Comparison of ENCODE assay signal across 10 cellular contexts in the genomic region with DNA sequence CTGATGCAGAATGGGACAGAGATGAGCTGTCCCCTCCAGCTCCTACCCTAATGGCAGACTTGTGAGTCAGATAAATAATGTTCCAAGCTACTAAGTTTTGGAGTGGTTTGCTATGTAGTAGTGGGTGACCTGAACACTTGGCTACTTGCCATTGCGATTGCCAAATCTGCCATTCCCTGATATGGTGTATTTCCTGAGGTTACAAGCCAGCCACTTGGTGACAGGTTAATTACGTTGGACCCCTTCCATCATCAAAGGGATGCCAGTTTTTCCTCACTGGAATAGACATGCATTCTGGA. TPM values are rescaled to one million over a fixed set of nuclear protein-coding genes. Genes with fewer than 3 reads are reported as not detected.
A peak's percentile ranks its signal among the peaks of the same experiment; 100 is the strongest.
DNase-seq lines count a peak whose midpoint lies in the region; ATAC-seq and TF ChIP-seq lines count a peak whose summit lies in the region.
"Had no signal": no experiment of that assay in that cellular context is flagged by ENCODE, and none has a peak within 500 bp of the region (broad histone marks: within the 10 kb centered on the region; RNA-seq: fewer than 3 reads in every experiment).

No MANE protein-coding gene starts in this region.

- no peaks in the 10 kb centered on the region for H3K9me3 ChIP-seq in right lobe of liver
- H3K9me3 ChIP-seq: gastrocnemius medialis, ovary had no signal

- peak overlapping the region in 1 of 3 donors; percentile 63 for H3K27ac ChIP-seq in right lobe of liver
- H3K27ac ChIP-seq: gastrocnemius medialis, ovary had no signal

- DNase-seq in AG08396 (ENCODE audit: low spot score) (peak; percentile 66), LHCN-M2 (ENCODE audit: low read depth) (peak; percentile 77), cardiac fibroblast (ENCODE audit: low read depth in 2 of 2) (peak; percentile 72 to 94), right lobe of liver (peak in 2 of 3 donors; percentile 73 to 86), putamen (ENCODE audit: low spot score) (no peak)
- DNase-seq: gastrocnemius medialis had no signal

- H3K4me3 ChIP-seq in cardiac fibroblast (replicated peaks in 1 of 2; ENCODE audit: low read depth in 2 of 2, low read length in 2 of 2) (no peak overlapping the region), right lobe of liver (no peak overlapping the region)
- H3K4me3 ChIP-seq: gastrocnemius medialis, ovary had no signal

- TF ChIP-seq POLR2A in right lobe of liver (IDR thresholded peaks at IDR 0.05), result no peak

- peak; percentile 81 to 83 (median 82) for ATAC-seq in right lobe of liver
- no peak for ATAC-seq in HG02759 (IDR thresholded peaks at IDR 0.05; ENCODE audit: unreplicated experiment)
- ATAC-seq in HG03457 (IDR thresholded peaks at IDR 0.05; ENCODE audit: unreplicated experiment), result no peak
- ATAC-seq in HG02938 (IDR thresholded peaks at IDR 0.05; ENCODE audit: unreplicated experiment), result no peak

- TF ChIP-seq CTCF in cardiac fibroblast (IDR thresholded peaks at IDR 0.05; ENCODE audit: low read depth, low read length), result no peak
- TF ChIP-seq CTCF in right lobe of liver (IDR thresholded peaks at IDR 0.05), result no peak

- peaks cover 0 to 17% (median 8%) of the 10 kb centered on the region in 4 donors for H3K4me1 ChIP-seq in right lobe of liver

- H3K36me3 ChIP-seq in right lobe of liver, result peaks cover 5 to 64% (median 24%) of the 10 kb centered on the region in 4 donors
- H3K36me3 ChIP-seq: ovary had no signal

- intact Hi-C loops in right lobe of liver (cut with DNase I), result no loop called here

- WGBS in right lobe of liver (ENCODE audit: insufficient coverage, low coverage, low lambda C conversion rate, missing lambda C conversion rate), result 20% methylated on average over 2 of the region's 2 CpGs

- H3K27me3 ChIP-seq in right lobe of liver, result no peaks in the 10 kb centered on the region
- H3K27me3 ChIP-seq: gastrocnemius medialis, ovary had no signal

RNA-seq across cellular contexts. Expression of a gene that starts 33.6 kb away (rescaled TPM):
- total RNA-seq in LHCN-M2 (2014; rRNA removed), result 283 and 429 TPM in 2 replicates
- polyA plus RNA-seq in LHCN-M2 (2012), result 415 TPM
- 100 to 1,000 TPM in 4 of 6 experiments, 10 to 100 TPM in 2; 86.9 to 126 (median 115) TPM for total RNA-seq in right lobe of liver

RNA-seq across cellular contexts. Expression of a gene that starts 38.6 kb away (rescaled TPM):
- total RNA-seq in LHCN-M2 (2014; rRNA removed) (33.6 and 43.9 TPM in 2 replicates), right lobe of liver (100 to 1,000 TPM in 2 of 6 experiments, 10 to 100 TPM in 4; 32.0 to 183 (median 98.1) TPM)
- polyA plus RNA-seq in LHCN-M2 (2012), result 40.8 TPM

Comparison
In these comparisons a context has a peak if more than half of its experiments do, and no peak if none do; other contexts are left out.
1. ATAC-seq: peak in right lobe of liver (4 of 4); none in HG02759 (single experiment), HG03457 (single experiment) and HG02938 (single experiment).